ENCODE assay signal across 1 cellular context in the genomic region with DNA sequence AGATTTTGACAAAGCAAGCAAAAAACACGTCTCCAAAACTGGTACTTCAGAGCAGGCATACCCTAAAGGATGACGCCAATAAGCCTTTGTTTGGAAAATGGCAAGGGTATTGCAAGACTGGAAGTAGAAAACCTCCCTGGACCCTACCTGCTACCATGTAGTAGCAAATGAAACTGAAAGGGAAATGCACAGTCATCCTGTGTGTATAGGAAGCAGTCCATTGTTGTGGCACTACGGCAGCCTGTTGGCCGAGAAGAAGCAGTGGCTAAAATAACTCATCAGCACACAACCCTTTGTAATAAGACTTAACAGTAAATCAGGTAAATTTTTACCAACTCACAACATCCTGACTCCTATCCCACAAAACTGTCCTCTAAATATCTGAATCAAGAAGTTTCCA.
TF ChIP-seq lines count a peak whose summit lies in the region.

No MANE protein-coding gene starts in this region.

TF ChIP-seq in A549, 52 proteins besides CTCF, POLR2A, EP300 and RAD21 (continued from another document):
- TF ChIP-seq, protein P1, sequence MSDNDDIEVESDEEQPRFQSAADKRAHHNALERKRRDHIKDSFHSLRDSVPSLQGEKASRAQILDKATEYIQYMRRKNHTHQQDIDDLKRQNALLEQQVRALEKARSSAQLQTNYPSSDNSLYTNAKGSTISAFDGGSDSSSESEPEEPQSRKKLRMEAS (IDR thresholded peaks at IDR 0.05): no peak
